Comparison of ENCODE assay signal across 9 cellular contexts in genomic region chr18:23967321-23968089, GRCh38. TPM values are rescaled to one million over a fixed set of nuclear protein-coding genes. Genes with fewer than 3 reads are reported as not detected.
DNase-seq lines count a peak whose midpoint lies in the region; ATAC-seq lines count a peak whose summit lies in the region.
"Had no signal": no experiment of that assay in that cellular context is flagged by ENCODE, and none has a peak within 500 bp of the region (broad histone marks: within the 10 kb centered on the region; RNA-seq: fewer than 3 reads in every experiment).

No MANE protein-coding gene starts in this region.

- peak; percentile 62 for ATAC-seq in GM18517 (IDR thresholded peaks at IDR 0.05; ENCODE audit: unreplicated experiment)
- ATAC-seq in GM21825 (IDR thresholded peaks at IDR 0.05; ENCODE audit: unreplicated experiment), result peak; percentile 51
- ATAC-seq in GM19455 (IDR thresholded peaks at IDR 0.05; ENCODE audit: unreplicated experiment), result no peak

- H3K4me3 Mint-ChIP-seq in immature natural killer cell, result peak overlapping the region; percentile 65 to 79 (median 70)

- H3K27ac Mint-ChIP-seq in immature natural killer cell, result peak overlapping the region; percentile 57 to 84 (median 74)

- no peaks in the 10 kb centered on the region for H3K36me3 Mint-ChIP-seq in immature natural killer cell

- H3K4me1 Mint-ChIP-seq in immature natural killer cell, result peaks cover 51 to 67% of the 10 kb centered on the region in 2 donors

- H3K9me3 Mint-ChIP-seq in immature natural killer cell, result no peaks in the 10 kb centered on the region

- DNase-seq in NCI-H146 (lab: John Stamatoyannopoulos, UW), result peak; percentile 93
- peak; percentile 73 to 84 (median 81) for DNase-seq in immature natural killer cell
- no peak for DNase-seq in C1 segment of cervical spinal cord (lab: John Stamatoyannopoulos, UW)
- DNase-seq in NCI-H774 (lab: John Stamatoyannopoulos, UW), result no peak
- no peak for DNase-seq in NCI-H526 (lab: John Stamatoyannopoulos, UW)
- DNase-seq: GM23248 had no signal

- peaks cover 4 to 9% (median 4%) of the 10 kb centered on the region in 3 donors for H3K27me3 Mint-ChIP-seq in immature natural killer cell (ENCODE audit: low read depth in 3 of 3)

RNA-seq across cellular contexts. Expression of gene TTC39C, which starts 47.0 kb away (rescaled TPM):
- 10 to 100 TPM; 18.3 to 26.7 (median 25.0) TPM for polyA plus RNA-seq in immature natural killer cell

Comparison
In these comparisons a context has a peak if more than half of its experiments do, and no peak if none do; other contexts are left out.
1. DNase-seq: peak in NCI-H146 (single experiment) and immature natural killer cell (3 of 3); none in C1 segment of cervical spinal cord (0 of 14), NCI-H774 (single experiment) and NCI-H526 (0 of 2).